ENCODE assay signal across 8 cellular contexts in genomic region chr19:10517760-10518443, GRCh38. TPM values are rescaled to one million over a fixed set of nuclear protein-coding genes. Genes with fewer than 3 reads are reported as not detected.
DNase-seq lines count a peak whose midpoint lies in the region; ATAC-seq, FAIRE-seq and TF ChIP-seq lines count a peak whose summit lies in the region.

No MANE protein-coding gene starts in this region.

- H3K27ac Mint-ChIP-seq in activated CD4-positive, alpha-beta T cell treated with anti-CD3 and anti-CD28 coated beads for 36 hours: no peak overlapping the region

- TF ChIP-seq CTCF in bronchial epithelial cell (IDR thresholded peaks at IDR 0.05; ENCODE audit: insufficient read depth, low read length, severe bottlenecking) (no peak), tibial artery (IDR thresholded peaks at IDR 0.05) (no peak)

- H3K4me3 ChIP-seq in bronchial epithelial cell (ENCODE audit: low read depth, low read length): peak overlapping the region; percentile 77
- peak overlapping the region; percentile 35 to 42 for H3K4me3 ChIP-seq in tibial artery
- no peak overlapping the region for H3K4me3 ChIP-seq in small intestine (ENCODE audit: low read depth in 1 of 2, low read length in 2 of 2)

- H3K9me3 ChIP-seq in tibial artery: no peaks in the 10 kb centered on the region
- H3K9me3 ChIP-seq in small intestine (ENCODE audit: control insufficient read depth, low read depth): no peaks in the 10 kb centered on the region

- CTCF ChIA-PET in activated CD4-positive, alpha-beta T cell treated with anti-CD3 and anti-CD28 coated beads for 36 hours (lab: Charles Lee): interaction anchor here (0.6 to 1.7 kb wide), 6 partner anchors 14 to 200 kb away, joined by 3 to 4 read pairs (median 4); partner anchors contain the start of gene DNM2

- H3K27ac ChIP-seq in tibial artery (no peak overlapping the region), small intestine (ENCODE audit: low read depth in 1 of 2, low read length in 1 of 2) (no peak overlapping the region)

- POLR2A ChIA-PET in activated CD4-positive, alpha-beta T cell treated with anti-CD3 and anti-CD28 coated beads for 36 hours (lab: Charles Lee): no interaction called here

- H3K27me3 ChIP-seq in bronchial epithelial cell (ENCODE audit: control insufficient read depth, insufficient read depth, low read length): no peaks in the 10 kb centered on the region
- peaks cover 0 to 47% of the 10 kb centered on the region in 2 donors for H3K27me3 ChIP-seq in tibial artery
- H3K27me3 ChIP-seq in small intestine (ENCODE audit: control insufficient read depth in 2 of 2, insufficient read depth in 2 of 2, low read length in 2 of 2): peaks cover 15 to 49% of the 10 kb centered on the region in 2 donors

- DNase-seq in activated CD4-positive, alpha-beta T cell treated with anti-CD3 and anti-CD28 coated beads for 36 hours: no peak
- no peak for DNase-seq in activated CD4-positive, alpha-beta T cell treated with anti-CD3 and anti-CD28 coated beads, Interleukin-2, amount 50 U/mL, for 1 hour
- DNase-seq in NCI-H69 (lab: John Stamatoyannopoulos, UW) (peak; percentile 72), bronchial epithelial cell (ENCODE audit: low read depth) (peak; percentile 34), left lobe of liver (ENCODE audit: low spot score) (no peak), tibial artery (no peak), small intestine (no peak)

- peaks cover 24% of the 10 kb centered on the region for H3K4me1 Mint-ChIP-seq in activated CD4-positive, alpha-beta T cell treated with anti-CD3 and anti-CD28 coated beads for 36 hours

- 1 to 4% (median 3%) methylated on average over 26 to 27 of the region's 27 CpGs for WGBS in small intestine, 3 donors

- FAIRE-seq in bronchial epithelial cell (lab: Jason Lieb, UNC) (no peak), small intestine (lab: Jason Lieb, UNC) (no peak)

- peaks cover 53% of the 10 kb centered on the region for H3K27me3 Mint-ChIP-seq in activated CD4-positive, alpha-beta T cell treated with anti-CD3 and anti-CD28 coated beads for 36 hours

- H3K36me3 Mint-ChIP-seq in activated CD4-positive, alpha-beta T cell treated with anti-CD3 and anti-CD28 coated beads for 36 hours (ENCODE audit: low read depth): no peaks in the 10 kb centered on the region

- H3K4me3 Mint-ChIP-seq in activated CD4-positive, alpha-beta T cell treated with anti-CD3 and anti-CD28 coated beads for 36 hours: peak overlapping the region; percentile 15

- intact Hi-C loops in activated CD4-positive, alpha-beta T cell treated with anti-CD3 and anti-CD28 coated beads for 36 hours (cut with DNase I, micrococcal nuclease): loop anchor here (5.0 to 10.0 kb wide), 2 partner anchors 223 to 226 kb away; no protein-coding TSS in a partner anchor
- intact Hi-C loops in tibial artery (cut with DNase I; ENCODE audit: low total_unique reads): no loop called here

- peak; percentile 43 for ATAC-seq in activated CD4-positive, alpha-beta T cell treated with anti-CD3 and anti-CD28 coated beads for 36 hours
- ATAC-seq in left lobe of liver (peak; percentile 47), GM21529 (IDR thresholded peaks at IDR 0.05; ENCODE audit: unreplicated experiment) (no peak)

- H3K36me3 ChIP-seq in bronchial epithelial cell (ENCODE audit: control insufficient read depth, insufficient read depth, low read length) (peaks cover 10% of the 10 kb centered on the region), tibial artery (no peaks in the 10 kb centered on the region), small intestine (ENCODE audit: control insufficient read depth in 2 of 2, insufficient read depth in 2 of 2, low read length in 2 of 2) (no peaks in the 10 kb centered on the region)

- no peaks in the 10 kb centered on the region for H3K9me3 Mint-ChIP-seq in activated CD4-positive, alpha-beta T cell treated with anti-CD3 and anti-CD28 coated beads for 36 hours (ENCODE audit: low read depth)

- peaks cover 0 to 26% (median 15%) of the 10 kb centered on the region in 4 donors for H3K4me1 ChIP-seq in tibial artery
- H3K4me1 ChIP-seq in small intestine (ENCODE audit: control insufficient read depth in 2 of 2, insufficient read depth in 1 of 2, low read depth in 1 of 2, low read length in 1 of 2): no peaks in the 10 kb centered on the region

RNA-seq across cellular contexts. Expression of gene S1PR5, which starts 0.7 kb away (rescaled TPM):
- under 1 TPM; 0.07 to 0.11 TPM for total RNA-seq in activated CD4-positive, alpha-beta T cell treated with anti-CD3 and anti-CD28 coated beads for 36 hours
- total RNA-seq in bronchial epithelial cell (6.6 and 7.8 TPM in 2 replicates), left lobe of liver (0.30 TPM)
- under 1 TPM in 1 of 3 donors, not detected in 2; 0.09 TPM for polyA plus RNA-seq in small intestine

RNA-seq across cellular contexts. Expression of gene KEAP1, which starts 14.7 kb away (rescaled TPM):
- 10 to 100 TPM; 38.7 to 58.7 TPM for total RNA-seq in activated CD4-positive, alpha-beta T cell treated with anti-CD3 and anti-CD28 coated beads for 36 hours
- total RNA-seq in bronchial epithelial cell: 59.5 and 62.9 TPM in 2 replicates
- total RNA-seq in left lobe of liver: 59.6 TPM
- 10 to 100 TPM; 44.0 to 73.8 (median 68.9) TPM for polyA plus RNA-seq in small intestine

RNA-seq across cellular contexts. Expression of gene ATG4D, which starts 25.8 kb away (rescaled TPM):
- 10 to 100 TPM; 18.9 to 19.3 TPM for total RNA-seq in activated CD4-positive, alpha-beta T cell treated with anti-CD3 and anti-CD28 coated beads for 36 hours
- 30.3 and 37.5 TPM in 2 replicates for total RNA-seq in bronchial epithelial cell
- total RNA-seq in left lobe of liver: 11.6 TPM
- 100 to 1,000 TPM in 2 of 3 donors, 10 to 100 TPM in 1; 49.0 to 181 (median 161) TPM for polyA plus RNA-seq in small intestine

RNA-seq across cellular contexts. Expression of gene KRI1, which starts 47.9 kb away (rescaled TPM):
- 10 to 100 TPM; 62.5 to 67.1 TPM for total RNA-seq in activated CD4-positive, alpha-beta T cell treated with anti-CD3 and anti-CD28 coated beads for 36 hours
- 8.2 and 11.0 TPM in 2 replicates for total RNA-seq in bronchial epithelial cell
- total RNA-seq in left lobe of liver: 10.4 TPM
- 10 to 100 TPM; 14.8 to 18.2 (median 18.1) TPM for polyA plus RNA-seq in small intestine

RNA-seq across cellular contexts. Expression of gene CDKN2D, which starts 50.9 kb away (rescaled TPM):
- 10 to 100 TPM; 39.2 to 50.3 TPM for total RNA-seq in activated CD4-positive, alpha-beta T cell treated with anti-CD3 and anti-CD28 coated beads for 36 hours
- total RNA-seq in bronchial epithelial cell (6.6 and 13.3 TPM in 2 replicates), left lobe of liver (1.3 TPM)
- 10 to 100 TPM; 13.0 to 19.0 (median 15.4) TPM for polyA plus RNA-seq in small intestine

Comparison
In these comparisons a context has a peak if more than half of its experiments do, and no peak if none do; other contexts are left out.
1. DNase-seq: peak in NCI-H69 (single experiment) and bronchial epithelial cell (single experiment); none in activated CD4-positive, alpha-beta T cell treated with anti-CD3 and anti-CD28 coated beads for 36 hours (single experiment), activated CD4-positive, alpha-beta T cell treated with anti-CD3 and anti-CD28 coated beads, Interleukin-2, amount 50 U/mL, for 1 hour (single experiment), left lobe of liver (single experiment), tibial artery (0 of 2) and small intestine (single experiment).
2. H3K4me3 ChIP-seq: peak in bronchial epithelial cell (single experiment) and tibial artery (2 of 2); none in small intestine (0 of 2).